ENCODE assay signal across 8 cellular contexts in genomic region chr5:53560028-53560427, GRCh38. TPM values are rescaled to one million over a fixed set of nuclear protein-coding genes. Genes with fewer than 3 reads are reported as not detected.
A peak's percentile ranks its signal among the peaks of the same experiment; 100 is the strongest.
DNase-seq lines count a peak whose midpoint lies in the region; ATAC-seq and TF ChIP-seq lines count a peak whose summit lies in the region.

No MANE protein-coding gene starts in this region.

- no peaks in the 10 kb centered on the region for H3K27me3 ChIP-seq in neural cell (ENCODE audit: insufficient read depth, low read depth, low read length)

- no peaks in the 10 kb centered on the region for H3K27me3 Mint-ChIP-seq in Calu3 (ENCODE audit: unreplicated experiment)
- peaks cover 32 to 36% of the 10 kb centered on the region in 2 donors for H3K27me3 Mint-ChIP-seq in effector memory CD8-positive, alpha-beta T cell

- TF ChIP-seq CTCF in Calu3 (IDR thresholded peaks at IDR 0.05; ENCODE audit: unreplicated experiment): no peak
- TF ChIP-seq CTCF in neural cell (IDR thresholded peaks at IDR 0.05; ENCODE audit: poor library complexity, severe bottlenecking): no peak

- intact Hi-C loops in Calu3 (cut with micrococcal nuclease; ENCODE audit: unreplicated experiment): no loop called here

- no peak for TF ChIP-seq EP300 in neural cell (conservative IDR thresholded peaks at IDR 0.05; ENCODE audit: poor library complexity, severe bottlenecking)

- peaks cover 17% of the 10 kb centered on the region for H3K4me1 Mint-ChIP-seq in Calu3 (ENCODE audit: low read depth, unreplicated experiment)
- peaks cover 20 to 41% of the 10 kb centered on the region in 2 donors for H3K4me1 Mint-ChIP-seq in effector memory CD8-positive, alpha-beta T cell (ENCODE audit: low read depth in 2 of 2)

- ATAC-seq in GM21576 (IDR thresholded peaks at IDR 0.05; ENCODE audit: unreplicated experiment): peak; percentile 16
- peak; percentile 14 for ATAC-seq in effector memory CD8-positive, alpha-beta T cell (replicated peaks)
- no peak for ATAC-seq in GM21423 (IDR thresholded peaks at IDR 0.05; ENCODE audit: unreplicated experiment)
- ATAC-seq in HG03139 (IDR thresholded peaks at IDR 0.05; ENCODE audit: unreplicated experiment): no peak
- ATAC-seq in GM19328 (IDR thresholded peaks at IDR 0.05; ENCODE audit: unreplicated experiment): no peak

- no peaks in the 10 kb centered on the region for H3K36me3 ChIP-seq in neural cell (ENCODE audit: insufficient read depth, low read length)

- H3K9ac ChIP-seq in neural cell (ENCODE audit: low read length): peak overlapping the region; percentile 94

- H4K20me1 ChIP-seq in neural cell (ENCODE audit: insufficient read depth): no peaks in the 10 kb centered on the region

- no peaks in the 10 kb centered on the region for H3K9me2 ChIP-seq in neural cell (ENCODE audit: insufficient read depth, low read length)

- H3K4me3 ChIP-seq in neural cell (ENCODE audit: low read length): peak overlapping the region; percentile 84

- H2AFZ ChIP-seq in neural cell (ENCODE audit: low read depth, low read length): peak overlapping the region; percentile 99

- H3K36me3 Mint-ChIP-seq in Calu3 (ENCODE audit: insufficient read depth, unreplicated experiment): peaks cover 18% of the 10 kb centered on the region
- peaks cover 7% of the 10 kb centered on the region for H3K36me3 Mint-ChIP-seq in effector memory CD8-positive, alpha-beta T cell (ENCODE audit: insufficient read depth)

- no peaks in the 10 kb centered on the region for H3F3A ChIP-seq in neural cell (ENCODE audit: insufficient read depth, low read length, poor library complexity, severe bottlenecking)

- H3K4me3 Mint-ChIP-seq in Calu3 (ENCODE audit: low read depth, unreplicated experiment): peak overlapping the region; percentile 95
- peak overlapping the region; percentile 98 for H3K4me3 Mint-ChIP-seq in effector memory CD8-positive, alpha-beta T cell

- BruUV-seq in Calu3 (replicated peaks; lab: Mats Ljungman, UMichigan): no TSS peak

- no peak for TF ChIP-seq RAD21 in neural cell (conservative IDR thresholded peaks at IDR 0.05)

- H3K9me3 Mint-ChIP-seq in Calu3 (ENCODE audit: low read depth, unreplicated experiment): no peaks in the 10 kb centered on the region
- H3K9me3 Mint-ChIP-seq in effector memory CD8-positive, alpha-beta T cell: no peaks in the 10 kb centered on the region

- peak overlapping the region; percentile 92 for H3K27ac Mint-ChIP-seq in Calu3 (ENCODE audit: unreplicated experiment)
- peak overlapping the region; percentile 96 to 97 for H3K27ac Mint-ChIP-seq in effector memory CD8-positive, alpha-beta T cell

- H3K9me3 ChIP-seq in neural cell (ENCODE audit: low read length): no peaks in the 10 kb centered on the region

- peak overlapping the region; percentile 95 for H3K27ac ChIP-seq in neural cell (ENCODE audit: low read length)

- DNase-seq in Calu3 (no peak), NCI-H146 treated with DMSO at 0.1 percent for 48 hours (lab: John Stamatoyannopoulos, UW; ENCODE audit: unreplicated experiment) (peak; percentile 31)
- DNase-seq in effector memory CD8-positive, alpha-beta T cell: no peak

- CTCF ChIA-PET in Calu3 (lab: Charles Lee): no interaction called here

- H3K4me2 ChIP-seq in neural cell (ENCODE audit: low read length): peak overlapping the region; percentile 54

- peaks cover 35% of the 10 kb centered on the region for H3K79me2 ChIP-seq in neural cell (replicated peaks; ENCODE audit: insufficient read depth, low read length)

TF ChIP-seq in neural cell, 6 proteins besides CTCF, POLR2A, EP300 and RAD21:
- TF ChIP-seq EZH2 (IDR thresholded peaks at IDR 0.05; ENCODE audit: borderline replicate concordance, insufficient read depth, low read length, poor library complexity, severe bottlenecking) (no peak), REST (IDR thresholded peaks at IDR 0.05; ENCODE audit: borderline replicate concordance) (no peak), TAF1 (IDR thresholded peaks at IDR 0.05; ENCODE audit: low read depth) (no peak), MXI1 (conservative IDR thresholded peaks at IDR 0.05; ENCODE audit: poor library complexity, severe bottlenecking) (no peak), POLR2AphosphoS5 (IDR thresholded peaks at IDR 0.05) (no peak)
TF ChIP-seq in neural cell: peak in this region for 0.

RNA-seq across cellular contexts. Expression of gene NDUFS4, which starts 0.4 kb away (rescaled TPM):
- 71.0 TPM in 2 replicates for total RNA-seq in Calu3 (2022)
- polyA plus RNA-seq in neural cell: 229 and 275 TPM in 2 replicates
- polyA minus RNA-seq in neural cell: 77.2 and 92.5 TPM in 2 replicates

Comparison
In these comparisons a context has a peak if more than half of its experiments do, and no peak if none do; other contexts are left out.
1. ATAC-seq: peak in GM21576 (single experiment) and effector memory CD8-positive, alpha-beta T cell (single experiment); none in GM21423 (single experiment), HG03139 (single experiment) and GM19328 (single experiment).